ENCODE assay signal across 8 cellular contexts in genomic region chr12:50924131-50924438, GRCh38. TPM values are rescaled to one million over a fixed set of nuclear protein-coding genes. Genes with fewer than 3 reads are reported as not detected.
A peak's percentile ranks its signal among the peaks of the same experiment; 100 is the strongest.
DNase-seq lines count a peak whose midpoint lies in the region; ATAC-seq, FAIRE-seq and TF ChIP-seq lines count a peak whose summit lies in the region.

No MANE protein-coding gene starts in this region.

- H3K36me3 ChIP-seq in OCI-LY1 (ENCODE audit: insufficient read depth, low read length): peaks cover 27% of the 10 kb centered on the region

- no peaks in the 10 kb centered on the region for H3K27me3 ChIP-seq in OCI-LY1 (ENCODE audit: insufficient read depth, low read length)

- H2AFZ ChIP-seq in OCI-LY1 (ENCODE audit: low read length): no peak overlapping the region

- TF ChIP-seq CTCF in OCI-LY1 (IDR thresholded peaks at IDR 0.05; ENCODE audit: low read length) (no peak), fibroblast of mammary gland (conservative IDR thresholded peaks at IDR 0.05; ENCODE audit: control insufficient read depth, insufficient read depth, low read depth, low read length) (no peak), retinal pigment epithelial cell (conservative IDR thresholded peaks at IDR 0.05; ENCODE audit: low read depth, low read length) (no peak)

- FAIRE-seq in frontal cortex (lab: Jason Lieb, UNC): no peak

- peak overlapping the region; percentile 53 for H3K4me3 ChIP-seq in OCI-LY1 (ENCODE audit: low read depth, low read length, poor library complexity, severe bottlenecking)
- H3K4me3 ChIP-seq in fibroblast of mammary gland (ENCODE audit: control insufficient read depth, low read depth, low read length): peak overlapping the region; percentile 41
- peak overlapping the region; percentile 27 for H3K4me3 ChIP-seq in retinal pigment epithelial cell (ENCODE audit: low read length)

- no peaks in the 10 kb centered on the region for H4K20me1 ChIP-seq in OCI-LY1 (ENCODE audit: insufficient read depth, low read length)

- peak overlapping the region; percentile 65 for H3K9ac ChIP-seq in OCI-LY1 (ENCODE audit: low read length)

- peak; percentile 13 for ATAC-seq in GM18499 (IDR thresholded peaks at IDR 0.05; ENCODE audit: insufficient read depth, unreplicated experiment)

- 0 out of 2 replicates have a peak, but pooled peaks cover 9% of the 10 kb centered on the region for H3F3A ChIP-seq in OCI-LY1 (ENCODE audit: insufficient read depth, low read length)

- H3K4me2 ChIP-seq in OCI-LY1 (ENCODE audit: low read length): peak overlapping the region; percentile 62

- no peaks in the 10 kb centered on the region for H3K9me2 ChIP-seq in OCI-LY1 (ENCODE audit: low read depth, low read length)

- peaks cover 52% of the 10 kb centered on the region for H3K4me1 ChIP-seq in OCI-LY1 (ENCODE audit: insufficient read depth, low read length, severe bottlenecking)

- H3K27ac ChIP-seq in OCI-LY1 (ENCODE audit: low read depth, low read length, poor library complexity, severe bottlenecking): peak overlapping the region; percentile 99

- peaks cover 42% of the 10 kb centered on the region for H3K79me2 ChIP-seq in OCI-LY1 (ENCODE audit: insufficient read depth, low read length)

- DNase-seq in fibroblast of mammary gland (ENCODE audit: low read depth) (no peak), retinal pigment epithelial cell (ENCODE audit: low read depth) (no peak), AG08396 (ENCODE audit: low spot score) (no peak), DMS53 treated with DMSO at 0.1 percent for 48 hours (lab: John Stamatoyannopoulos, UW; ENCODE audit: unreplicated experiment) (no peak), NCI-H226 (no peak), frontal cortex (ENCODE audit: low spot score in 2 of 2) (no peak)

- H3K9me3 ChIP-seq in OCI-LY1 (ENCODE audit: low read length): no peaks in the 10 kb centered on the region

RNA-seq across cellular contexts. Expression of gene HIGD1C, which starts 28.3 kb away (rescaled TPM):
- not detected for total RNA-seq in frontal cortex
